21 cellular contexts compared by ENCODE assay signal in genomic region chr2:84829693-84830092, GRCh38.
"Had no signal": no experiment of that assay in that cellular context is flagged by ENCODE, and none has a peak within 500 bp of the region (broad histone marks: within the 10 kb centered on the region; RNA-seq: fewer than 3 reads in every experiment).

No MANE protein-coding gene starts in this region.

- H3K9ac ChIP-seq: KMS-11 had no signal

- H3K9me3 ChIP-seq: Peyer's patch, SJSA1 had no signal

- DNase-seq: activated CD4-positive, alpha-beta T cell treated with anti-CD3 and anti-CD28 coated beads for 48 hours; activated CD4-positive, alpha-beta T cell treated with anti-CD3 and anti-CD28 coated beads, Interleukin-2, amount 50 U/mL, for 4 hours; activated CD4-positive, CD25-positive, alpha-beta regulatory T cell treated with anti-CD3 and anti-CD28 coated beads, Interleukin-2, amount 50 U/mL, for 72 hours; activated CD8-positive, alpha-beta T cell treated with anti-CD3 and anti-CD28 coated beads, Interleukin-2, amount 10 ng/mL, durations not matched to agents 7 days and 5 days; activated effector memory CD4-positive, alpha-beta T cell treated with Interleukin-2 at 50 U/mL for 16 hours; activated naive CD4-positive, alpha-beta T cell; activated naive CD8-positive, alpha-beta T cell treated with anti-CD3 and anti-CD28 coated beads, Interleukin-2, amount 50 U/mL, for 24 hours; activated T-cell treated with anti-CD3 and anti-CD28 coated beads, Interleukin-2, amount 50 U/mL, for 1 hour; NCI-H1092 treated with DMSO at 0.1 percent for 48 hours; NCI-H1417 treated with DMSO at 0.1 percent for 48 hours; NCI-H1694; NCI-H2029 treated with DMSO at 0.1 percent for 48 hours; NCI-H345; NCI-H510A treated with DMSO at 0.1 percent for 48 hours; NCI-H69; NK-92 treated with Interleukin-12 subunit alpha and Interleukin-12 subunit beta, amount 100 ng/mL, for 24 hours; SW 1271 had no signal

- H3K27me3 ChIP-seq: Peyer's patch, SJSA1 had no signal

- H3K36me3 ChIP-seq: Peyer's patch, SJSA1 had no signal

- H3K4me2 ChIP-seq: KMS-11 had no signal

- H3K27ac ChIP-seq: KMS-11, Peyer's patch, RWPE1, SJSA1 had no signal

- H3K4me3 ChIP-seq: Peyer's patch, SJSA1 had no signal

- ATAC-seq: activated CD8-positive, alpha-beta T cell treated with anti-CD3 and anti-CD28 coated beads, Interleukin-2, amount 10 ng/mL, durations not matched to agents 7 days and 5 days; activated naive CD8-positive, alpha-beta T cell treated with anti-CD3 and anti-CD28 coated beads, Interleukin-2, amount 50 U/mL, for 24 hours had no signal
